24 cellular contexts compared by ENCODE assay signal in the genomic region with DNA sequence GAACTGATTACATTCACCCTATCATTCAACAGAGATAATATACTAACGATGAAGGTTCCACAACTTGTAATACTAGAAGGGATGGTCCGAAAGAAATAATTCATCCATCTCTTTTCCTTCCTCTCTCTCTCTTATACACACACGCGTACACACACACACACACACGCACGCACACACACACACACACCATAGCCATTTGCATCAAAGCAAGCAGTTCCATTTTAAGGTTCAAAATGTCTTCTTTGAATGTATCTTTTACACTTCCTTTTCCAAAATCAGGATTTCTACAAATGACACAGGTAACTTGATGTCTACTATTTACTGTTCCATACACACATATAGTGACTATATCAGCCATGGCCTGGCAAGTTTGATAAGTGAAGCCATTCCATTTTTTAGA. TPM values are rescaled to one million over a fixed set of nuclear protein-coding genes. Genes with fewer than 3 reads are reported as not detected.
DNase-seq lines count a peak whose midpoint lies in the region; ATAC-seq, FAIRE-seq and TF ChIP-seq lines count a peak whose summit lies in the region.
"Had no signal": no experiment of that assay in that cellular context is flagged by ENCODE, and none has a peak within 500 bp of the region (broad histone marks: within the 10 kb centered on the region; RNA-seq: fewer than 3 reads in every experiment).

No MANE protein-coding gene starts in this region.

- no peaks in the 10 kb centered on the region for H3K79me2 ChIP-seq in parathyroid adenoma

- TF ChIP-seq CTCF in brain (conservative IDR thresholded peaks at IDR 0.05), result no peak
- no peak for TF ChIP-seq CTCF in parathyroid adenoma (IDR thresholded peaks at IDR 0.05)
- TF ChIP-seq CTCF in vagina (IDR thresholded peaks at IDR 0.05), result no peak

- H3K4me1 ChIP-seq in iPS-20b (ENCODE audit: insufficient read depth, low read length) (no peaks in the 10 kb centered on the region), parathyroid adenoma (no peaks in the 10 kb centered on the region), vagina (peaks cover 8% of the 10 kb centered on the region)
- H3K4me1 ChIP-seq: testis had no signal

- H3K9me3 ChIP-seq in iPS-20b (ENCODE audit: insufficient read depth, low read depth, low read length) (no peaks in the 10 kb centered on the region), parathyroid adenoma (ENCODE audit: control insufficient read depth, low read length) (no peaks in the 10 kb centered on the region), vagina (no peaks in the 10 kb centered on the region)
- H3K9me3 ChIP-seq: testis had no signal

- no peak for TF ChIP-seq POLR2A in vagina (IDR thresholded peaks at IDR 0.05)
- TF ChIP-seq POLR2A in GM18505 (IDR thresholded peaks at IDR 0.05; ENCODE audit: borderline replicate concordance, extremely low read depth, insufficient read depth, insufficient read length), result no peak

- H3K9ac ChIP-seq in iPS-20b (ENCODE audit: low read depth, low read length), result no peak overlapping the region
- no peak overlapping the region for H3K9ac ChIP-seq in parathyroid adenoma

- peaks cover 0 to 8% (median 6%) of the 10 kb centered on the region in 5 experiments for H3K9me3 Mint-ChIP-seq in brain
- H3K9me3 Mint-ChIP-seq: activated CD4-positive, alpha-beta memory T cell treated with anti-CD3 and anti-CD28 coated beads, Interleukin-2, amount 10 ng/mL, durations not matched to agents 7 days and 5 days; activated naive CD8-positive, alpha-beta T cell treated with anti-CD3 and anti-CD28 coated beads, Interleukin-2, amount 10 ng/mL, durations not matched to agents 7 days and 5 days had no signal

- DNase-seq in GM19239 (ENCODE audit: insufficient read length, low spot score) (no peak), vagina (ENCODE audit: extremely low spot score in 2 of 2) (no peak)
- DNase-seq in stimulated activated CD4-positive, alpha-beta T cell treated with anti-CD3 and anti-CD28 coated beads, Interleukin-2, amount 100 ng/mL, for 24 hours, result no peak
- DNase-seq: activated CD4-positive, alpha-beta memory T cell treated with anti-CD3 and anti-CD28 coated beads, Interleukin-2, amount 10 ng/mL, durations not matched to agents 7 days and 5 days; activated CD4-positive, CD25-positive, alpha-beta regulatory T cell; activated effector memory CD4-positive, alpha-beta T cell treated with Interleukin-2 at 50 U/mL for 16 hours; activated naive CD8-positive, alpha-beta T cell treated with anti-CD3 and anti-CD28 coated beads, Interleukin-2, amount 10 ng/mL, durations not matched to agents 7 days and 5 days; CD4-positive, CD25-positive, alpha-beta regulatory T cell; DMS153; naive B cell; NCI-H1694; SIG-M5; spleen; stimulated activated CD4-positive, alpha-beta T cell treated with anti-CD3 and anti-CD28 coated beads, Interleukin-4, amount 100 ng/mL, for 24 hours; stimulated activated naive CD4-positive, alpha-beta T cell had no signal

- intact Hi-C loops in vagina (cut with DNase I), result no loop called here

- ATAC-seq in GM19324 (IDR thresholded peaks at IDR 0.05; ENCODE audit: low FRiP score, unreplicated experiment), result no peak
- no peak for ATAC-seq in GM18505 (IDR thresholded peaks at IDR 0.05; ENCODE audit: unreplicated experiment)

- H3K36me3 ChIP-seq in iPS-20b (ENCODE audit: insufficient read depth, low read depth, low read length) (no peaks in the 10 kb centered on the region), parathyroid adenoma (ENCODE audit: control insufficient read depth, insufficient read depth, low read length) (no peaks in the 10 kb centered on the region), vagina (no peaks in the 10 kb centered on the region)
- H3K36me3 ChIP-seq: spleen had no signal

- peak overlapping the region; percentile 65 to 83 (median 82) for H3K4me3 Mint-ChIP-seq in brain
- H3K4me3 Mint-ChIP-seq: activated CD4-positive, alpha-beta memory T cell treated with anti-CD3 and anti-CD28 coated beads, Interleukin-2, amount 10 ng/mL, durations not matched to agents 7 days and 5 days; activated naive CD8-positive, alpha-beta T cell treated with anti-CD3 and anti-CD28 coated beads, Interleukin-2, amount 10 ng/mL, durations not matched to agents 7 days and 5 days; CD4-positive, CD25-positive, alpha-beta regulatory T cell had no signal

- peak overlapping the region; percentile 72 for H3K4me2 ChIP-seq in parathyroid adenoma (ENCODE audit: low read length)

- H3K27me3 Mint-ChIP-seq in brain, result peaks cover 50% of the 10 kb centered on the region

- no peak overlapping the region for H2AFZ ChIP-seq in parathyroid adenoma

- H3K27ac ChIP-seq in iPS-20b (ENCODE audit: low read length), result no peak overlapping the region
- H3K27ac ChIP-seq in parathyroid adenoma, result no peak overlapping the region
- H3K27ac ChIP-seq in vagina, result no peak overlapping the region
- H3K27ac ChIP-seq: foreskin keratinocyte, spleen, testis had no signal

- FAIRE-seq in GM19239 (lab: Jason Lieb, UNC), result peak; percentile 74

- peak overlapping the region; percentile 71; the same call in 1 of the 2 replicates for H3K4me3 ChIP-seq in iPS-20b (ENCODE audit: low read length)
- peak overlapping the region; percentile 56 for H3K4me3 ChIP-seq in parathyroid adenoma (ENCODE audit: low read depth, low read length)
- H3K4me3 ChIP-seq in vagina, result no peak overlapping the region

- H3K4me1 Mint-ChIP-seq in brain, result peaks cover 14% of the 10 kb centered on the region
- H3K4me1 Mint-ChIP-seq: activated CD4-positive, alpha-beta memory T cell treated with anti-CD3 and anti-CD28 coated beads, Interleukin-2, amount 10 ng/mL, durations not matched to agents 7 days and 5 days had no signal

- H3K27me3 ChIP-seq in iPS-20b (ENCODE audit: insufficient read depth, low read length) (peaks cover 56% of the 10 kb centered on the region), parathyroid adenoma (ENCODE audit: control insufficient read depth, insufficient read depth, low read length) (no peaks in the 10 kb centered on the region), vagina (peaks cover 9% of the 10 kb centered on the region)
- H3K27me3 ChIP-seq: testis had no signal

- no peaks in the 10 kb centered on the region for H3K36me3 Mint-ChIP-seq in brain
- H3K36me3 Mint-ChIP-seq: activated naive CD8-positive, alpha-beta T cell treated with anti-CD3 and anti-CD28 coated beads, Interleukin-2, amount 10 ng/mL, durations not matched to agents 7 days and 5 days; CD4-positive, CD25-positive, alpha-beta regulatory T cell had no signal

- peak overlapping the region in 1 of 5 experiments; percentile 31 for H3K27ac Mint-ChIP-seq in brain
- H3K27ac Mint-ChIP-seq: activated CD4-positive, alpha-beta memory T cell treated with anti-CD3 and anti-CD28 coated beads, Interleukin-2, amount 10 ng/mL, durations not matched to agents 7 days and 5 days; activated naive CD8-positive, alpha-beta T cell treated with anti-CD3 and anti-CD28 coated beads, Interleukin-2, amount 10 ng/mL, durations not matched to agents 7 days and 5 days; CD4-positive, CD25-positive, alpha-beta regulatory T cell; naive B cell had no signal

RNA-seq across cellular contexts. Expression of gene GDA, which starts 0.9 kb away (rescaled TPM):
- 10.5 TPM for polyA plus RNA-seq in brain (ENCODE audit: insufficient read depth, low read depth, low replicate concordance)
- not detected for total RNA-seq in vagina
- total RNA-seq: activated CD4-positive, alpha-beta memory T cell treated with anti-CD3 and anti-CD28 coated beads, Interleukin-2, amount 10 ng/mL, durations not matched to agents 7 days and 5 days; activated naive CD8-positive, alpha-beta T cell treated with anti-CD3 and anti-CD28 coated beads, Interleukin-2, amount 10 ng/mL, durations not matched to agents 7 days and 5 days; CD4-positive, CD25-positive, alpha-beta regulatory T cell; LHCN-M2; omental fat pad had no signal
- polyA plus RNA-seq: CD4-positive, CD25-positive, alpha-beta regulatory T cell had no signal

Comparison
In these comparisons a context has a peak if more than half of its experiments do, and no peak if none do; other contexts are left out.
1. H3K4me3 ChIP-seq: peak in iPS-20b (single experiment) and parathyroid adenoma (single experiment); none in vagina (0 of 2).